Comparison of ENCODE assay signal across 9 cellular contexts in genomic region chr11:133955091-133955846, GRCh38. TPM values are rescaled to one million over a fixed set of nuclear protein-coding genes. Genes with fewer than 3 reads are reported as not detected.
A peak's percentile ranks its signal among the peaks of the same experiment; 100 is the strongest.
DNase-seq lines count a peak whose midpoint lies in the region; ATAC-seq and TF ChIP-seq lines count a peak whose summit lies in the region.
"Had no signal": no experiment of that assay in that cellular context is flagged by ENCODE, and none has a peak within 500 bp of the region (broad histone marks: within the 10 kb centered on the region; RNA-seq: fewer than 3 reads in every experiment).

No MANE protein-coding gene starts in this region.

- no peaks in the 10 kb centered on the region for H3K36me3 ChIP-seq in CD8-positive, alpha-beta T cell (ENCODE audit: insufficient read depth, low read length)
- no peaks in the 10 kb centered on the region for H3K36me3 ChIP-seq in ectodermal cell (ENCODE audit: control insufficient read depth, insufficient read depth, low read length)

- no peak for TF ChIP-seq CTCF in CD8-positive, alpha-beta T cell (IDR thresholded peaks at IDR 0.05)

- no peaks in the 10 kb centered on the region for H3K9me3 Mint-ChIP-seq in CD8-positive, alpha-beta T cell

- H3K9me3 ChIP-seq in CD8-positive, alpha-beta T cell (ENCODE audit: low read length) = no peaks in the 10 kb centered on the region
- H3K9me3 ChIP-seq in ectodermal cell (ENCODE audit: control insufficient read depth, low read length) = no peaks in the 10 kb centered on the region

- H3K27me3 Mint-ChIP-seq in CD8-positive, alpha-beta T cell (ENCODE audit: low read depth) = peaks cover 8% of the 10 kb centered on the region

- no peak overlapping the region for H3K27ac ChIP-seq in CD8-positive, alpha-beta T cell (ENCODE audit: low read depth, low read length)
- H3K27ac ChIP-seq in ectodermal cell (ENCODE audit: insufficient read depth, low read depth, low read length, poor library complexity, severe bottlenecking) = no peak overlapping the region

- peaks cover 29% of the 10 kb centered on the region for H3K4me1 ChIP-seq in CD8-positive, alpha-beta T cell (ENCODE audit: insufficient read depth, low read length)
- peaks cover 40% of the 10 kb centered on the region for H3K4me1 ChIP-seq in ectodermal cell (ENCODE audit: control insufficient read depth, insufficient read depth, low read length)

- H3K27me3 ChIP-seq in CD8-positive, alpha-beta T cell (ENCODE audit: insufficient read depth, low read length) = no peaks in the 10 kb centered on the region
- peaks cover 66% of the 10 kb centered on the region for H3K27me3 ChIP-seq in ectodermal cell (ENCODE audit: control insufficient read depth, insufficient read depth, low read length, poor library complexity, severe bottlenecking)

- CTCF ChIA-PET in CD8-positive, alpha-beta T cell (lab: Charles Lee) = interaction anchor here (1.4 to 3.9 kb wide), 3 partner anchors 8 to 95 kb away, joined by 4 to 16 read pairs (median 9); no protein-coding TSS in a partner anchor

- H3K4me3 Mint-ChIP-seq in CD8-positive, alpha-beta T cell = peak overlapping the region; percentile 90

- peak in 5 of 7 experiments; percentile 24 to 63 (median 55) for DNase-seq in CD8-positive, alpha-beta T cell
- DNase-seq in T-helper 2 cell (peak in 3 of 5 experiments; percentile 20 to 61 (median 32)), nucleus accumbens (lab: John Stamatoyannopoulos, UW) (peak in 31 of 56 donors; percentile 8 to 68 (median 38)), posterior vena cava (ENCODE audit: low spot score) (no peak)

- intact Hi-C loops in CD8-positive, alpha-beta T cell (cut with DNase I, micrococcal nuclease) = loop anchor here (5.0 to 10.0 kb wide), 5 partner anchors 77 to 377 kb away; partner anchors contain the start of genes ACAD8 (in 1 of the 2), GLB1L2 (in 1 of the 2), NCAPD3 (in 1 of the 2) and THYN1 (in 1 of the 2)
- intact Hi-C loops in posterior vena cava (cut with DNase I) = loop anchor here in 1 of 2 donors (5.0 kb wide), 1 partner anchor 77 kb away; no protein-coding TSS in a partner anchor

- H3K4me1 Mint-ChIP-seq in CD8-positive, alpha-beta T cell (ENCODE audit: low read depth) = peaks cover 40% of the 10 kb centered on the region

- WGBS in ectodermal cell, 2 experiments = 2% methylated on average over 45 of the region's 46 CpGs

- ATAC-seq in CD8-positive, alpha-beta T cell = peak; percentile 16
- no peak for ATAC-seq in HG03457 (IDR thresholded peaks at IDR 0.05; ENCODE audit: unreplicated experiment)
- no peak for ATAC-seq in HG03159 (IDR thresholded peaks at IDR 0.05; ENCODE audit: unreplicated experiment)
- ATAC-seq in HG03280 (IDR thresholded peaks at IDR 0.05; ENCODE audit: unreplicated experiment) = no peak

- peaks cover 2% of the 10 kb centered on the region for H3K36me3 Mint-ChIP-seq in CD8-positive, alpha-beta T cell

- POLR2A ChIA-PET in CD8-positive, alpha-beta T cell (lab: Charles Lee) = interaction anchor here (0.9 to 3.0 kb wide), 3 partner anchors 9 to 82 kb away, joined by 4 to 14 read pairs (median 7); no protein-coding TSS in a partner anchor

- H3K4me3 ChIP-seq in CD8-positive, alpha-beta T cell (ENCODE audit: low read depth, low read length) = peak overlapping the region; percentile 58
- H3K4me3 ChIP-seq in ectodermal cell (ENCODE audit: insufficient read depth, low read depth, low read length) = peak overlapping the region; percentile 73
- H3K4me3 ChIP-seq: lung had no signal

- H3K27ac Mint-ChIP-seq in CD8-positive, alpha-beta T cell = no peak overlapping the region

RNA-seq across cellular contexts. Expression of gene IGSF9B, which starts 1.5 kb away (rescaled TPM):
- 10 to 100 TPM; 10.1 to 11.6 TPM for total RNA-seq in CD8-positive, alpha-beta T cell
- polyA plus RNA-seq in ectodermal cell (2013, experiment 1 of 4) = 6.9 TPM
- polyA plus RNA-seq in ectodermal cell (2013, experiment 2 of 4) = 12.9 TPM
- 8.1 TPM for polyA plus RNA-seq in ectodermal cell (2013, experiment 3 of 4)
- 12.2 TPM for polyA plus RNA-seq in ectodermal cell (2013, experiment 4 of 4)
- total RNA-seq in posterior vena cava = 10 to 100 TPM; 45.0 to 57.8 TPM
